In genomic region chr2:238294393-238295143, GRCh38 we compare ENCODE assay signal across 1 cellular context.
TF ChIP-seq lines count a peak whose summit lies in the region.

No MANE protein-coding gene starts in this region.

TF ChIP-seq in H1, 55 proteins besides CTCF, POLR2A, EP300 and RAD21:
- no peak for TF ChIP-seq HDAC2 (IDR thresholded peaks at IDR 0.05; ENCODE audit: borderline replicate concordance in 1 of 2, low read depth in 2 of 2, low read length in 2 of 2)
- TF ChIP-seq FOSL1 (IDR thresholded peaks at IDR 0.05; ENCODE audit: insufficient read depth, low read depth, low read length), result no peak
- TF ChIP-seq EZH2 (IDR thresholded peaks at IDR 0.05; ENCODE audit: low read depth, low read length, severe bottlenecking), result no peak
- TF ChIP-seq ASH2L (IDR thresholded peaks at IDR 0.05; ENCODE audit: low read length), result no peak
- TF ChIP-seq SIN3A (conservative IDR thresholded peaks at IDR 0.05 in 1 of 2, IDR thresholded peaks at IDR 0.05 in 1 of 2; ENCODE audit: low read depth in 1 of 2, low read length in 2 of 2), result no peak
- TF ChIP-seq CHD7 (IDR thresholded peaks at IDR 0.05; ENCODE audit: insufficient replicate concordance, low read length), result no peak
- TF ChIP-seq SP2 (IDR thresholded peaks at IDR 0.05; ENCODE audit: low read length), result no peak
- no peak for TF ChIP-seq CBX8 (IDR thresholded peaks at IDR 0.05; ENCODE audit: borderline replicate concordance, low read depth, low read length)
- no peak for TF ChIP-seq ATF2 (IDR thresholded peaks at IDR 0.05; ENCODE audit: low read length)
- TF ChIP-seq KDM1A (IDR thresholded peaks at IDR 0.05; ENCODE audit: borderline replicate concordance, low read length), result no peak
- no peak for TF ChIP-seq CTBP2 (IDR thresholded peaks at IDR 0.05; ENCODE audit: borderline replicate concordance, insufficient read depth, insufficient read length, low read length)
